Comparison of ENCODE assay signal across 8 cellular contexts in genomic region chr4:2402053-2402452, GRCh38. TPM values are rescaled to one million over a fixed set of nuclear protein-coding genes. Genes with fewer than 3 reads are reported as not detected.
DNase-seq lines count a peak whose midpoint lies in the region; FAIRE-seq and TF ChIP-seq lines count a peak whose summit lies in the region.

No MANE protein-coding gene starts in this region.

- peak overlapping the region; percentile 21 to 55 for H3K4me3 ChIP-seq in muscle layer of colon (ENCODE audit: low read depth in 1 of 2, low read length in 2 of 2)

- H3K9me3 ChIP-seq in muscle layer of colon (ENCODE audit: low read length) = no peaks in the 10 kb centered on the region

- H3K27ac ChIP-seq in muscle layer of colon (ENCODE audit: low read depth, low read length) = no peak overlapping the region

- CTCF ChIA-PET in activated CD4-positive, alpha-beta T cell treated with anti-CD3 and anti-CD28 coated beads, Interleukin-2, amount 10 ng/mL, durations not matched to agents 7 days and 5 days (lab: Charles Lee) = interaction anchor here (0.6 to 2.7 kb wide), 4 partner anchors 8 to 17 kb away, joined by 3 to 25 read pairs (median 4); partner anchors contain the start of genes CFAP99 and ZFYVE28

- no peaks in the 10 kb centered on the region for H3K27me3 Mint-ChIP-seq in activated CD4-positive, alpha-beta T cell treated with anti-CD3 and anti-CD28 coated beads, Interleukin-2, amount 10 ng/mL, durations not matched to agents 7 days and 5 days

- H3K4me1 Mint-ChIP-seq in activated CD4-positive, alpha-beta T cell treated with anti-CD3 and anti-CD28 coated beads, Interleukin-2, amount 10 ng/mL, durations not matched to agents 7 days and 5 days = peaks cover 22% of the 10 kb centered on the region

- TF ChIP-seq CTCF in GM20000 (IDR thresholded peaks at IDR 0.05; ENCODE audit: extremely low read depth, missing control alignments) = no peak

- DNase-seq in activated CD4-positive, alpha-beta T cell treated with anti-CD3 and anti-CD28 coated beads, Interleukin-2, amount 10 ng/mL, durations not matched to agents 7 days and 5 days = no peak
- no peak for DNase-seq in activated CD4-positive, alpha-beta T cell treated with anti-CD3 and anti-CD28 coated beads for 1 hour
- DNase-seq in T1000 (lab: John Stamatoyannopoulos, UW) = peak; percentile 33
- DNase-seq in epidermal melanocyte (ENCODE audit: insufficient read length, low spot score) = peak; percentile 33
- peak; percentile 48 for DNase-seq in urothelium cell line (ENCODE audit: low spot score)
- no peak for DNase-seq in GM20000 (ENCODE audit: low spot score)
- DNase-seq in NCI-H1436 treated with DMSO at 0.1 percent for 48 hours (lab: John Stamatoyannopoulos, UW) = no peak

- no peak for FAIRE-seq in urothelium cell line (lab: Jason Lieb, UNC)

- H3K9ac ChIP-seq in muscle layer of colon (ENCODE audit: low read length) = no peak overlapping the region

- peaks cover 7% of the 10 kb centered on the region for H3K4me1 ChIP-seq in muscle layer of colon (ENCODE audit: insufficient read depth, low read length)

- H3K9me3 Mint-ChIP-seq in activated CD4-positive, alpha-beta T cell treated with anti-CD3 and anti-CD28 coated beads, Interleukin-2, amount 10 ng/mL, durations not matched to agents 7 days and 5 days = no peaks in the 10 kb centered on the region

- no peaks in the 10 kb centered on the region for H3K36me3 ChIP-seq in muscle layer of colon (ENCODE audit: insufficient read depth, low read length)

- POLR2A ChIA-PET in activated CD4-positive, alpha-beta T cell treated with anti-CD3 and anti-CD28 coated beads, Interleukin-2, amount 10 ng/mL, durations not matched to agents 7 days and 5 days (lab: Charles Lee) = no interaction called here

- no peaks in the 10 kb centered on the region for H3K36me3 Mint-ChIP-seq in activated CD4-positive, alpha-beta T cell treated with anti-CD3 and anti-CD28 coated beads, Interleukin-2, amount 10 ng/mL, durations not matched to agents 7 days and 5 days (ENCODE audit: low read depth)

- H3K27me3 ChIP-seq in muscle layer of colon (ENCODE audit: control insufficient read depth in 1 of 2, insufficient read depth in 2 of 2, low read length in 2 of 2) = no peaks in the 10 kb centered on the region

- peak overlapping the region; percentile 40 for H3K4me3 Mint-ChIP-seq in activated CD4-positive, alpha-beta T cell treated with anti-CD3 and anti-CD28 coated beads, Interleukin-2, amount 10 ng/mL, durations not matched to agents 7 days and 5 days

- H3K27ac Mint-ChIP-seq in activated CD4-positive, alpha-beta T cell treated with anti-CD3 and anti-CD28 coated beads, Interleukin-2, amount 10 ng/mL, durations not matched to agents 7 days and 5 days = peak overlapping the region; percentile 51

RNA-seq across cellular contexts. Expression of gene ZFYVE28, which starts 16.4 kb away (rescaled TPM):
- total RNA-seq in activated CD4-positive, alpha-beta T cell treated with anti-CD3 and anti-CD28 coated beads, Interleukin-2, amount 10 ng/mL, durations not matched to agents 7 days and 5 days = 10 to 100 TPM; 14.8 to 17.2 TPM

RNA-seq across cellular contexts. Expression of gene CFAP99, which starts 16.7 kb away (rescaled TPM):
- total RNA-seq in activated CD4-positive, alpha-beta T cell treated with anti-CD3 and anti-CD28 coated beads, Interleukin-2, amount 10 ng/mL, durations not matched to agents 7 days and 5 days = not detected

Comparison
In these comparisons a context has a peak if more than half of its experiments do, and no peak if none do; other contexts are left out.
1. DNase-seq: peak in T1000 (single experiment), epidermal melanocyte (single experiment) and urothelium cell line (single experiment); none in activated CD4-positive, alpha-beta T cell treated with anti-CD3 and anti-CD28 coated beads, Interleukin-2, amount 10 ng/mL, durations not matched to agents 7 days and 5 days (single experiment), activated CD4-positive, alpha-beta T cell treated with anti-CD3 and anti-CD28 coated beads for 1 hour (single experiment), GM20000 (single experiment) and NCI-H1436 treated with DMSO at 0.1 percent for 48 hours (single experiment).